ENCODE assay signal across 25 cellular contexts in the genomic region with DNA sequence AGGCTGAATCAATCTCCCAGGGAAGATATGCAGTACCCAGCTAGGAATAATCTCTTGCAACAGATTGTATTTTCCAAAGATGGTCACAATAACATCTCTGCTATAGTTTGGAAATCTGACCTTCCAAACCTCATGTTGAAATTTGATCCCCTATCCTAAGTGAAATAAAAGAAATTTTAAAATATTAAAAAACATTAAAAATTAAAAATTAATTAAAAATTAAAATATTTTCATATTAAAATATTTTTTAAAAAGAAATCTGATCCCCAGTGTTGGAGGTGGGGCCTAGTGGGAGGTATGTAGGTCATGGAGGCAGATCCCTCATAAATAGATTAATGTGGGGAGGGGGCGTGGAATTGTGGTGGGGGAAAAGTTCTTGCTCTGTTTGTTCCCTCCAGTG.
"Had no signal": no experiment of that assay in that cellular context is flagged by ENCODE, and none has a peak within 500 bp of the region (broad histone marks: within the 10 kb centered on the region; RNA-seq: fewer than 3 reads in every experiment).

No MANE protein-coding gene starts in this region.

- DNase-seq: colonic mucosa; cortex of kidney; dermis blood vessel endothelial cell; dorsolateral prefrontal cortex; effector CD4-positive, alpha-beta T cell; effector CD8-positive, alpha-beta T cell; effector memory CD4-positive, alpha-beta T cell; effector memory CD8-positive, alpha-beta T cell; endodermal cell; erythroblast; esophagus squamous epithelium; foreskin keratinocyte; foreskin melanocyte; gastrocnemius medialis; glutamatergic neuron; head of caudate nucleus; heart left ventricle; heart right ventricle had no signal

- H3K4me3 ChIP-seq: colonic mucosa, coronary artery, dorsolateral prefrontal cortex, esophagus muscularis mucosa, esophagus squamous epithelium, gastrocnemius medialis, gastroesophageal sphincter, heart left ventricle, heart right ventricle, hepatocyte had no signal

- ATAC-seq: effector memory CD8-positive, alpha-beta T cell; esophagus mucosa; foreskin keratinocyte; gastrocnemius medialis; gastroesophageal sphincter; heart left ventricle; heart right ventricle had no signal

- H3K9me3 Mint-ChIP-seq: dendritic cell treated with granulocyte-macrophage colony-stimulating factor and Interleukin-4, amounts not matched to agents 40 ng/mL and 50 ng/mL, for 4 days; effector memory CD8-positive, alpha-beta T cell had no signal

- H3K9me3 ChIP-seq: colonic mucosa, esophagus muscularis mucosa, esophagus squamous epithelium, gastrocnemius medialis, gastroesophageal sphincter, heart left ventricle, heart right ventricle had no signal

- H3K27ac Mint-ChIP-seq: dendritic cell treated with granulocyte-macrophage colony-stimulating factor and Interleukin-4, amounts not matched to agents 40 ng/mL and 50 ng/mL, for 4 days; effector memory CD8-positive, alpha-beta T cell; endodermal cell had no signal

- H3K4me3 Mint-ChIP-seq: dendritic cell treated with granulocyte-macrophage colony-stimulating factor and Interleukin-4, amounts not matched to agents 40 ng/mL and 50 ng/mL, for 4 days; effector memory CD8-positive, alpha-beta T cell; endodermal cell had no signal

- H3K27me3 Mint-ChIP-seq: dendritic cell treated with granulocyte-macrophage colony-stimulating factor and Interleukin-4, amounts not matched to agents 40 ng/mL and 50 ng/mL, for 4 days; effector memory CD8-positive, alpha-beta T cell had no signal

- H3K36me3 ChIP-seq: colonic mucosa, esophagus muscularis mucosa, esophagus squamous epithelium, gastrocnemius medialis, heart left ventricle, heart right ventricle had no signal

- H3K27ac ChIP-seq: colonic mucosa, coronary artery, dorsolateral prefrontal cortex, epithelial cell of prostate, esophagus muscularis mucosa, esophagus squamous epithelium, foreskin keratinocyte, gastrocnemius medialis, gastroesophageal sphincter, heart left ventricle, heart right ventricle, hepatocyte had no signal

- H3K27me3 ChIP-seq: colonic mucosa, dorsolateral prefrontal cortex, esophagus muscularis mucosa, esophagus squamous epithelium, foreskin keratinocyte, gastrocnemius medialis, gastroesophageal sphincter, heart left ventricle, heart right ventricle, hepatocyte had no signal

- H3K4me1 ChIP-seq: colonic mucosa, esophagus squamous epithelium, foreskin keratinocyte, gastroesophageal sphincter had no signal
